ENCODE assay signal across 9 cellular contexts in genomic region chrX:102516314-102516936, GRCh38. TPM values are rescaled to one million over a fixed set of nuclear protein-coding genes. Genes with fewer than 3 reads are reported as not detected.
A peak's percentile ranks its signal among the peaks of the same experiment; 100 is the strongest.
DNase-seq lines count a peak whose midpoint lies in the region; ATAC-seq and TF ChIP-seq lines count a peak whose summit lies in the region.
"Had no signal": no experiment of that assay in that cellular context is flagged by ENCODE, and none has a peak within 500 bp of the region (broad histone marks: within the 10 kb centered on the region; RNA-seq: fewer than 3 reads in every experiment).

Gene TMSB15A, minus strand, starts transcription at chrX:102516739.

- no peak within 1 kb of the TSS for H3K9ac ChIP-seq in subcutaneous abdominal adipose tissue (ENCODE audit: low read length in 5 of 5)

- DNase-seq in AG04449 (ENCODE audit: low read depth, low spot score): no peak
- peak; percentile 44 for DNase-seq in HuH-7 (ENCODE audit: low spot score)
- peak; percentile 38 for DNase-seq in SHP77 treated with DMSO at 0.1 percent for 48 hours (lab: John Stamatoyannopoulos, UW)
- peak; percentile 68 for DNase-seq in activated naive CD4-positive, alpha-beta T cell treated with anti-CD3 and anti-CD28 coated beads, Interleukin-2, amount 50 U/mL, for 16 hours
- peak; percentile 17 for DNase-seq in occipital lobe (lab: John Stamatoyannopoulos, UW)

- POLR2A ChIA-PET in AG04449 (lab: Yijun Ruan, JAX): no interaction called here

- H3K27ac ChIP-seq in gastroesophageal sphincter (peak within 1 kb of the TSS in 2 of 4 donors; percentile 17 to 67), subcutaneous abdominal adipose tissue (ENCODE audit: low read depth, low read length) (no peak within 1 kb of the TSS)
- H3K27ac ChIP-seq: neutrophil had no signal

- ATAC-seq in GM19397 (IDR thresholded peaks at IDR 0.05; ENCODE audit: unreplicated experiment): peak; percentile 94
- peak; percentile 89 for ATAC-seq in gastroesophageal sphincter

- H3K4me1 ChIP-seq in gastroesophageal sphincter (peaks cover 0 to 6% (median 0%) of the 10 kb centered on the region in 3 donors), subcutaneous abdominal adipose tissue (ENCODE audit: control insufficient read depth in 5 of 5, insufficient read depth in 5 of 5, low read length in 5 of 5) (peaks cover 0 to 14% (median 10%) of the 10 kb centered on the region in 5 donors)

- H3K27me3 ChIP-seq in gastroesophageal sphincter (no peaks in the 10 kb centered on the region), subcutaneous abdominal adipose tissue (ENCODE audit: control insufficient read depth in 5 of 5, insufficient read depth in 4 of 5, low read length in 5 of 5) (peaks cover 0 to 36% (median 15%) of the 10 kb centered on the region in 5 donors)

- no peak for TF ChIP-seq CTCF in AG04449 (IDR thresholded peaks at IDR 0.05; ENCODE audit: insufficient read depth, low read length, missing control alignments)
- TF ChIP-seq CTCF in gastroesophageal sphincter (IDR thresholded peaks at IDR 0.05): no peak

- TF ChIP-seq POLR2A in gastroesophageal sphincter (IDR thresholded peaks at IDR 0.05): no peak

- CTCF ChIA-PET in AG04449 (lab: Yijun Ruan, JAX): interaction anchor here (1.5 kb wide), 1 partner anchor 347 kb away, joined by 5 read pairs; no protein-coding TSS in a partner anchor

- H3K36me3 ChIP-seq in gastroesophageal sphincter (no peaks in the 10 kb centered on the region), subcutaneous abdominal adipose tissue (ENCODE audit: control insufficient read depth in 5 of 5, insufficient read depth in 5 of 5, low read length in 5 of 5) (no peaks in the 10 kb centered on the region)
- H3K36me3 ChIP-seq: neutrophil had no signal

- no CpG with 5 or more reads among the region's 50 CpGs for WGBS in gastroesophageal sphincter (ENCODE audit: low coverage in 1 of 2), 2 donors

- H3K4me3 ChIP-seq in AG04449 (ENCODE audit: low read depth, low read length) (peak within 1 kb of the TSS; percentile 63), gastroesophageal sphincter (peak within 1 kb of the TSS; percentile 31 to 49), subcutaneous abdominal adipose tissue (ENCODE audit: low read depth in 1 of 5, low read length in 5 of 5) (peak within 1 kb of the TSS; percentile 54 to 65 (median 55))

- no peak for TF ChIP-seq EP300 in gastroesophageal sphincter (IDR thresholded peaks at IDR 0.05)

- H3K9me3 ChIP-seq in gastroesophageal sphincter (no peaks in the 10 kb centered on the region), subcutaneous abdominal adipose tissue (ENCODE audit: control insufficient read depth in 5 of 5, low read length in 5 of 5) (no peaks in the 10 kb centered on the region)
- H3K9me3 ChIP-seq: neutrophil had no signal

RNA-seq across cellular contexts. Expression of gene TMSB15A, which starts in this region (rescaled TPM):
- total RNA-seq in gastroesophageal sphincter (1 to 10 TPM in 1 of 4 donors, not detected in 3; 2.0 TPM), occipital lobe (111 TPM)

Comparison
In these comparisons a context has a peak if more than half of its experiments do, and no peak if none do; other contexts are left out.
1. RNA of gene TMSB15A (total RNA-seq): 111 TPM in occipital lobe (single experiment); 2.0 TPM in gastroesophageal sphincter; every median in the first group is over 10 times any median in the second.
2. Peak in every context shown above with its lines, with median percentiles within 50 percentile points of each other: H3K4me3 ChIP-seq.